ENCODE assay signal across 1 cellular context in genomic region chr1:202348509-202349262, GRCh38.
TF ChIP-seq lines count a peak whose summit lies in the region.

A gene with protein sequence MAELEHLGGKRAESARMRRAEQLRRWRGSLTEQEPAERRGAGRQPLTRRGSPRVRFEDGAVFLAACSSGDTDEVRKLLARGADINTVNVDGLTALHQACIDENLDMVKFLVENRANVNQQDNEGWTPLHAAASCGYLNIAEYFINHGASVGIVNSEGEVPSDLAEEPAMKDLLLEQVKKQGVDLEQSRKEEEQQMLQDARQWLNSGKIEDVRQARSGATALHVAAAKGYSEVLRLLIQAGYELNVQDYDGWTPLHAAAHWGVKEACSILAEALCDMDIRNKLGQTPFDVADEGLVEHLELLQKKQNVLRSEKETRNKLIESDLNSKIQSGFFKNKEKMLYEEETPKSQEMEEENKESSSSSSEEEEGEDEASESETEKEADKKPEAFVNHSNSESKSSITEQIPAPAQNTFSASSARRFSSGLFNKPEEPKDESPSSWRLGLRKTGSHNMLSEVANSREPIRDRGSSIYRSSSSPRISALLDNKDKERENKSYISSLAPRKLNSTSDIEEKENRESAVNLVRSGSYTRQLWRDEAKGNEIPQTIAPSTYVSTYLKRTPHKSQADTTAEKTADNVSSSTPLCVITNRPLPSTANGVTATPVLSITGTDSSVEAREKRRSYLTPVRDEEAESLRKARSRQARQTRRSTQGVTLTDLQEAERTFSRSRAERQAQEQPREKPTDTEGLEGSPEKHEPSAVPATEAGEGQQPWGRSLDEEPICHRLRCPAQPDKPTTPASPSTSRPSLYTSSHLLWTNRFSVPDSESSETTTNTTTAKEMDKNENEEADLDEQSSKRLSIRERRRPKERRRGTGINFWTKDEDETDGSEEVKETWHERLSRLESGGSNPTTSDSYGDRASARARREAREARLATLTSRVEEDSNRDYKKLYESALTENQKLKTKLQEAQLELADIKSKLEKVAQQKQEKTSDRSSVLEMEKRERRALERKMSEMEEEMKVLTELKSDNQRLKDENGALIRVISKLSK (plus strand): TSS chr1:202348699. CDS start chr1:202348852, 153 bp downstream.

TF ChIP-seq in HepG2, 621 proteins besides CTCF, POLR2A, EP300 and RAD21 (continued from another document and continues in another):
- TF ChIP-seq, protein P1, sequence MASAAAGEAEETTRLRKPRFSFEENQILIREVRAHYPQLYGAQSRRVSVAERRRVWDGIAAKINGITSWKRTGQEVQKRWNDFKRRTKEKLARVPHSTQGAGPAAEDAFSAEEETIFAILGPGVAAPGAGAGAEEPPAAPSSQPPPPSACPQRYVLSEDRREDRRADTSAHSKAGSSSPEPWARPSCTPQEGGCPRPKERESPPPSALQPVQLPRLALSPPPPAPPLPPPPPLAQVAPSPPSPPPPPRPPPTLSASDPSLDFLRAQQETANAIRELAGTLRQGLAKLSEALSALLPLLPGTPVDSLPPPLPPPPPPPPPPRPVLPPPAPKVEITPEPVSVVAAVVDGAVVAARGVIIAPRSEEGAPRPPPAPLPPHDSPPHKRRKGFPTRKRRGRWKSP (CRISPR knock-in tag; IDR thresholded peaks at IDR 0.05) = peak; percentile 60; the same call in 1 of the 2 replicates
- TF ChIP-seq, protein P2, sequence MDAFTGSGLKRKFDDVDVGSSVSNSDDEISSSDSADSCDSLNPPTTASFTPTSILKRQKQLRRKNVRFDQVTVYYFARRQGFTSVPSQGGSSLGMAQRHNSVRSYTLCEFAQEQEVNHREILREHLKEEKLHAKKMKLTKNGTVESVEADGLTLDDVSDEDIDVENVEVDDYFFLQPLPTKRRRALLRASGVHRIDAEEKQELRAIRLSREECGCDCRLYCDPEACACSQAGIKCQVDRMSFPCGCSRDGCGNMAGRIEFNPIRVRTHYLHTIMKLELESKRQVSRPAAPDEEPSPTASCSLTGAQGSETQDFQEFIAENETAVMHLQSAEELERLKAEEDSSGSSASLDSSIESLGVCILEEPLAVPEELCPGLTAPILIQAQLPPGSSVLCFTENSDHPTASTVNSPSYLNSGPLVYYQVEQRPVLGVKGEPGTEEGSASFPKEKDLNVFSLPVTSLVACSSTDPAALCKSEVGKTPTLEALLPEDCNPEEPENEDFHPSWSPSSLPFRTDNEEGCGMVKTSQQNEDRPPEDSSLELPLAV (CRISPR knock-in tag; conservative IDR thresholded peaks at IDR 0.05; ENCODE audit: low read depth) = no peak
- TF ChIP-seq NFE2 (CRISPR knock-in tag; IDR thresholded peaks at IDR 0.05) (no peak), ZNF883 (CRISPR knock-in tag; IDR thresholded peaks at IDR 0.05; ENCODE audit: not compliant biosample characterization) (peak; percentile 70), ZNF850 (CRISPR knock-in tag; conservative IDR thresholded peaks at IDR 0.05) (no peak), TEF (CRISPR knock-in tag; IDR thresholded peaks at IDR 0.05) (0 out of 2 replicates have a peak, but pooled peaks have one; percentile 22), NFRKB (IDR thresholded peaks at IDR 0.05) (no peak), GATAD2A (CRISPR knock-in tag; IDR thresholded peaks at IDR 0.05) (no peak; the same call in 1 of the 2 replicates), RBFOX2 (IDR thresholded peaks at IDR 0.05; ENCODE audit: low read depth, low read length) (peak; percentile 75), ETV6 (CRISPR knock-in tag; conservative IDR thresholded peaks at IDR 0.05) (no peak; the same call in 1 of the 2 replicates), ZNF180 (CRISPR knock-in tag; IDR thresholded peaks at IDR 0.05; ENCODE audit: borderline replicate concordance, low read depth) (peak; percentile 81; the same call in 1 of the 2 replicates), RAD51 (IDR thresholded peaks at IDR 0.05; ENCODE audit: borderline replicate concordance) (0 out of 2 replicates have a peak, but pooled peaks have one; percentile 8), ZKSCAN1 (IDR thresholded peaks at IDR 0.05; ENCODE audit: low read length) (no peak), MZF1 (CRISPR knock-in tag; IDR thresholded peaks at IDR 0.05; ENCODE audit: borderline replicate concordance) (no peak), FUBP1 (CRISPR knock-in tag; IDR thresholded peaks at IDR 0.05; ENCODE audit: borderline replicate concordance) (0 out of 2 replicates have a peak, but pooled peaks have one; percentile 42), ZNF138 (CRISPR knock-in tag; IDR thresholded peaks at IDR 0.05; ENCODE audit: low read depth) (no peak), NR1H2 (CRISPR knock-in tag; IDR thresholded peaks at IDR 0.05; ENCODE audit: borderline replicate concordance, low read depth) (no peak), NFYB (CRISPR knock-in tag; IDR thresholded peaks at IDR 0.05) (peak; percentile 76), ZNF83 (CRISPR knock-in tag; IDR thresholded peaks at IDR 0.05; ENCODE audit: borderline replicate concordance) (no peak), AHDC1 (CRISPR knock-in tag; IDR thresholded peaks at IDR 0.05; ENCODE audit: borderline replicate concordance) (no peak), HOXA5 (CRISPR knock-in tag; IDR thresholded peaks at IDR 0.05) (peak; percentile 76; the same call in 1 of the 2 replicates), ZNF639 (CRISPR knock-in tag; conservative IDR thresholded peaks at IDR 0.05) (0 out of 2 replicates have a peak, but pooled peaks have one; percentile 33), NONO (IDR thresholded peaks at IDR 0.05) (no peak), NONO (CRISPR knock-in tag; conservative IDR thresholded peaks at IDR 0.05) (no peak; the same call in 1 of the 2 replicates)
- TF ChIP-seq, protein P3, sequence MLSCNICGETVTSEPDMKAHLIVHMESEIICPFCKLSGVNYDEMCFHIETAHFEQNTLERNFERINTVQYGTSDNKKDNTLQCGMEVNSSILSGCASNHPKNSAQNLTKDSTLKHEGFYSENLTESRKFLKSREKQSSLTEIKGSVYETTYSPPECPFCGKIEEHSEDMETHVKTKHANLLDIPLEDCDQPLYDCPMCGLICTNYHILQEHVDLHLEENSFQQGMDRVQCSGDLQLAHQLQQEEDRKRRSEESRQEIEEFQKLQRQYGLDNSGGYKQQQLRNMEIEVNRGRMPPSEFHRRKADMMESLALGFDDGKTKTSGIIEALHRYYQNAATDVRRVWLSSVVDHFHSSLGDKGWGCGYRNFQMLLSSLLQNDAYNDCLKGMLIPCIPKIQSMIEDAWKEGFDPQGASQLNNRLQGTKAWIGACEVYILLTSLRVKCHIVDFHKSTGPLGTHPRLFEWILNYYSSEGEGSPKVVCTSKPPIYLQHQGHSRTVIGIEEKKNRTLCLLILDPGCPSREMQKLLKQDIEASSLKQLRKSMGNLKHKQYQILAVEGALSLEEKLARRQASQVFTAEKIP (CRISPR knock-in tag; IDR thresholded peaks at IDR 0.05; ENCODE audit: borderline replicate concordance) = no peak
- TF ChIP-seq, protein P4, sequence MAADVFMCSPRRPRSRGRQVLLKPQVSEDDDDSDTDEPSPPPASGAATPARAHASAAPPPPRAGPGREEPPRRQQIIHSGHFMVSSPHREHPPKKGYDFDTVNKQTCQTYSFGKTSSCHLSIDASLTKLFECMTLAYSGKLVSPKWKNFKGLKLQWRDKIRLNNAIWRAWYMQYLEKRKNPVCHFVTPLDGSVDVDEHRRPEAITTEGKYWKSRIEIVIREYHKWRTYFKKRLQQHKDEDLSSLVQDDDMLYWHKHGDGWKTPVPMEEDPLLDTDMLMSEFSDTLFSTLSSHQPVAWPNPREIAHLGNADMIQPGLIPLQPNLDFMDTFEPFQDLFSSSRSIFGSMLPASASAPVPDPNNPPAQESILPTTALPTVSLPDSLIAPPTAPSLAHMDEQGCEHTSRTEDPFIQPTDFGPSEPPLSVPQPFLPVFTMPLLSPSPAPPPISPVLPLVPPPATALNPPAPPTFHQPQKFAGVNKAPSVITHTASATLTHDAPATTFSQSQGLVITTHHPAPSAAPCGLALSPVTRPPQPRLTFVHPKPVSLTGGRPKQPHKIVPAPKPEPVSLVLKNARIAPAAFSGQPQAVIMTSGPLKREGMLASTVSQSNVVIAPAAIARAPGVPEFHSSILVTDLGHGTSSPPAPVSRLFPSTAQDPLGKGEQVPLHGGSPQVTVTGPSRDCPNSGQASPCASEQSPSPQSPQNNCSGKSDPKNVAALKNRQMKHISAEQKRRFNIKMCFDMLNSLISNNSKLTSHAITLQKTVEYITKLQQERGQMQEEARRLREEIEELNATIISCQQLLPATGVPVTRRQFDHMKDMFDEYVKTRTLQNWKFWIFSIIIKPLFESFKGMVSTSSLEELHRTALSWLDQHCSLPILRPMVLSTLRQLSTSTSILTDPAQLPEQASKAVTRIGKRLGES (CRISPR knock-in tag; IDR thresholded peaks at IDR 0.05; ENCODE audit: borderline replicate concordance) = peak; percentile 31; the same call in 1 of the 2 replicates
- TF ChIP-seq, protein P5, sequence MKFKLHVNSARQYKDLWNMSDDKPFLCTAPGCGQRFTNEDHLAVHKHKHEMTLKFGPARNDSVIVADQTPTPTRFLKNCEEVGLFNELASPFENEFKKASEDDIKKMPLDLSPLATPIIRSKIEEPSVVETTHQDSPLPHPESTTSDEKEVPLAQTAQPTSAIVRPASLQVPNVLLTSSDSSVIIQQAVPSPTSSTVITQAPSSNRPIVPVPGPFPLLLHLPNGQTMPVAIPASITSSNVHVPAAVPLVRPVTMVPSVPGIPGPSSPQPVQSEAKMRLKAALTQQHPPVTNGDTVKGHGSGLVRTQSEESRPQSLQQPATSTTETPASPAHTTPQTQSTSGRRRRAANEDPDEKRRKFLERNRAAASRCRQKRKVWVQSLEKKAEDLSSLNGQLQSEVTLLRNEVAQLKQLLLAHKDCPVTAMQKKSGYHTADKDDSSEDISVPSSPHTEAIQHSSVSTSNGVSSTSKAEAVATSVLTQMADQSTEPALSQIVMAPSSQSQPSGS (CRISPR knock-in tag; IDR thresholded peaks at IDR 0.05) = peak; percentile 70; the same call in 1 of the 2 replicates
